In the genomic region with DNA sequence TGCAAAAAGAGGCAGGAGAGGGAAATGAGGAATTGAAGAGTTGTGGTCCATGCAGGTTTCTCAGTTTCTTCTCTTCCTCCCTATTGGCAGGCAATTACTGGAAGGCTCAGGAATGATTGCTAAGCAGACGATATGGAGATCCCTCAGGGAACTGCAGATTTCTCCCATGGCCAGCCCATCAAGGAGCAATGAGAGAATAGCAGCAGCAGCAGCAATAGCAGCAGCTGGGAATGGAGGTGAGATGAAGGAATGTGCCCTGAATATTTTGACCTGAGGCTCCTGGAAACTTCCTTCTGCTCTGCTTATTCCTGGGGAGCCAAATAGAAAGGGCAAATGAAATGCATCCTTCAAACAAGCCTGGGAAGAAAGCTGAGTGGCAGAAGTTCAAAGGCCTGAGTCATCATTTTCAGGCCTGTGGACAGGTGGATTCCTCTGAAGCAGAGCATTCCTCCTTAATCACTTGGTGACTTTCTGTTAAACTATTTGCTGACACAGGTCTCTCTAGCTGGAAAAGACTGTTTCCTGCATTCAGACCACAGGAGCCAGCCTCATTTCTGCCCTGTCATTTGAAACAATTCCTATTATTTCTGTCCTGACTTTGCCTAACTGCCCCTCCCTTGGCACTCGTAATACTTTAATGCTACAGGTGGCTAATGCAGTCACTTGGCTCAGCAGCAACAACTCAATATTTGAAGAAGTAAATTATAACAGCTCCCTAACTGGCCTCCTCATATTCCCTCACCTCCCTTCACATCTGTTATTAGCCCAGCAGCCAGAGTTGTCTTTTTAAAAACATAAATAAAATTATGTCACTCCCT, we compare ENCODE assay signal across 12 cellular contexts.
DNase-seq lines count a peak whose midpoint lies in the region; ATAC-seq, FAIRE-seq and TF ChIP-seq lines count a peak whose summit lies in the region.
"Had no signal": no experiment of that assay in that cellular context is flagged by ENCODE, and none has a peak within 500 bp of the region (broad histone marks: within the 10 kb centered on the region; RNA-seq: fewer than 3 reads in every experiment).

No MANE protein-coding gene starts in this region.

- 41 to 47% methylated on average over 2 of the region's 2 CpGs for WGBS in heart right ventricle, 2 donors

- no peak overlapping the region for H3K4me3 Mint-ChIP-seq in activated CD4-positive, alpha-beta memory T cell treated with anti-CD3 and anti-CD28 coated beads for 36 hours
- H3K4me3 Mint-ChIP-seq: stimulated activated naive CD8-positive, alpha-beta T cell treated with anti-CD3 and anti-CD28 coated beads, Interleukin-15, amount 100 ng/mL, for 72 hours had no signal

- H3K27me3 Mint-ChIP-seq in activated CD4-positive, alpha-beta memory T cell treated with anti-CD3 and anti-CD28 coated beads for 36 hours, result no peaks in the 10 kb centered on the region
- H3K27me3 Mint-ChIP-seq: stimulated activated naive CD8-positive, alpha-beta T cell treated with anti-CD3 and anti-CD28 coated beads, Interleukin-15, amount 100 ng/mL, for 72 hours had no signal

- peaks cover 15% of the 10 kb centered on the region for H3K9me3 Mint-ChIP-seq in activated CD4-positive, alpha-beta memory T cell treated with anti-CD3 and anti-CD28 coated beads for 36 hours

- H3K4me1 Mint-ChIP-seq in activated CD4-positive, alpha-beta memory T cell treated with anti-CD3 and anti-CD28 coated beads for 36 hours (ENCODE audit: low read depth), result no peaks in the 10 kb centered on the region
- H3K4me1 Mint-ChIP-seq: stimulated activated naive CD8-positive, alpha-beta T cell treated with anti-CD3 and anti-CD28 coated beads, Interleukin-15, amount 100 ng/mL, for 72 hours had no signal

- H3K27me3 ChIP-seq in cardiac muscle cell (no peaks in the 10 kb centered on the region), heart right ventricle (no peaks in the 10 kb centered on the region), adipocyte (replicated peaks; ENCODE audit: control insufficient read depth, insufficient read depth, low read length) (no peaks in the 10 kb centered on the region)
- H3K27me3 ChIP-seq: BE2C had no signal

- H3K4me3 ChIP-seq in cardiac muscle cell (no peak overlapping the region), heart right ventricle (no peak overlapping the region), adipocyte (ENCODE audit: low read length) (no peak overlapping the region)

- H3K36me3 ChIP-seq in cardiac muscle cell (no peaks in the 10 kb centered on the region), heart right ventricle (no peaks in the 10 kb centered on the region), adipocyte (ENCODE audit: control insufficient read depth, insufficient read depth, low read length, severe bottlenecking) (no peaks in the 10 kb centered on the region)
- H3K36me3 ChIP-seq: BE2C had no signal

- H3K4me1 ChIP-seq in cardiac muscle cell (ENCODE audit: low read depth) (no peaks in the 10 kb centered on the region), heart right ventricle (no peaks in the 10 kb centered on the region), adipocyte (ENCODE audit: control insufficient read depth, insufficient read depth, low read length) (peaks cover 16% of the 10 kb centered on the region)
- H3K4me1 ChIP-seq: BE2C had no signal

- ATAC-seq in heart right ventricle, result no peak
- ATAC-seq: stimulated activated naive CD8-positive, alpha-beta T cell treated with anti-CD3 and anti-CD28 coated beads, Interleukin-15, amount 100 ng/mL, for 72 hours had no signal

- H3K9ac ChIP-seq in adipocyte (ENCODE audit: low read length), result no peak overlapping the region

- peak; percentile 72 for FAIRE-seq in urothelium cell line (lab: Jason Lieb, UNC)

- H3K9me3 ChIP-seq in cardiac muscle cell (ENCODE audit: low read depth), result no peaks in the 10 kb centered on the region
- H3K9me3 ChIP-seq in heart right ventricle, result peaks cover 0 to 20% (median 9%) of the 10 kb centered on the region in 11 donors
- H3K9me3 ChIP-seq in adipocyte (ENCODE audit: control insufficient read depth, low read length), result peaks cover 9% of the 10 kb centered on the region
- H3K9me3 ChIP-seq: BE2C had no signal

- POLR2A ChIA-PET in activated CD4-positive, alpha-beta memory T cell treated with anti-CD3 and anti-CD28 coated beads for 36 hours (lab: Charles Lee), result no interaction called here

- intact Hi-C loops in heart right ventricle (cut with DNase I), result no loop called here
- intact Hi-C loops in activated CD4-positive, alpha-beta memory T cell treated with anti-CD3 and anti-CD28 coated beads for 36 hours (cut with micrococcal nuclease), result no loop called here

- H3K27ac ChIP-seq in cardiac muscle cell (peak overlapping the region; percentile 49), heart right ventricle (no peak overlapping the region)

- peaks cover 5% of the 10 kb centered on the region for H3K36me3 Mint-ChIP-seq in activated CD4-positive, alpha-beta memory T cell treated with anti-CD3 and anti-CD28 coated beads for 36 hours

- H3K27ac Mint-ChIP-seq in activated CD4-positive, alpha-beta memory T cell treated with anti-CD3 and anti-CD28 coated beads for 36 hours, result no peak overlapping the region
- H3K27ac Mint-ChIP-seq: activated T-helper 2 cell treated with anti-CD3 and anti-CD28 coated beads, Interferon-gamma antibody, Interleukin-2, Interleukin-4, amounts not matched to agents 10 μg/mL and 5 μg/mL and 100 μg/mL, durations not matched to agents 14 hours and 24 hours and 36 hours; stimulated activated naive CD8-positive, alpha-beta T cell treated with anti-CD3 and anti-CD28 coated beads, Interleukin-15, amount 100 ng/mL, for 72 hours had no signal

- CTCF ChIA-PET in activated CD4-positive, alpha-beta memory T cell treated with anti-CD3 and anti-CD28 coated beads for 36 hours (lab: Charles Lee), result interaction anchor here (0.6 kb wide), 1 partner anchor 48 kb away, joined by 4 read pairs; no protein-coding TSS in a partner anchor

- TF ChIP-seq CTCF in cardiac muscle cell (IDR thresholded peaks at IDR 0.05; ENCODE audit: low read depth, low read length) (no peak), heart right ventricle (IDR thresholded peaks at IDR 0.05) (no peak)

- DNase-seq in cardiac muscle cell (ENCODE audit: low read depth in 1 of 2, low spot score in 1 of 2), result peak; percentile 40 to 51
- DNase-seq in heart right ventricle, result no peak
- peak; percentile 24 for DNase-seq in adipocyte (ENCODE audit: low read depth)
- peak; percentile 71 for DNase-seq in iPS-NIHi11 (ENCODE audit: low spot score)
- peak; percentile 94 for DNase-seq in urothelium cell line (ENCODE audit: low spot score)
- DNase-seq in NCI-H1092 treated with DMSO at 0.1 percent for 48 hours (lab: John Stamatoyannopoulos, UW), result no peak
- DNase-seq in epidermal melanocyte (ENCODE audit: insufficient read length, low spot score), result no peak
- DNase-seq in activated CD4-positive, alpha-beta memory T cell treated with anti-CD3 and anti-CD28 coated beads for 36 hours, result no peak
- DNase-seq: BE2C; NCI-H187; stimulated activated naive CD8-positive, alpha-beta T cell treated with anti-CD3 and anti-CD28 coated beads, Interleukin-15, amount 100 ng/mL, for 72 hours had no signal

Comparison
In these comparisons a context has a peak if more than half of its experiments do, and no peak if none do; other contexts are left out.
1. DNase-seq: peak in cardiac muscle cell (2 of 2), adipocyte (single experiment), iPS-NIHi11 (single experiment) and urothelium cell line (single experiment); none in heart right ventricle (0 of 2), NCI-H1092 treated with DMSO at 0.1 percent for 48 hours (single experiment), epidermal melanocyte (single experiment) and activated CD4-positive, alpha-beta memory T cell treated with anti-CD3 and anti-CD28 coated beads for 36 hours (single experiment).